12 cellular contexts compared by ENCODE assay signal in the genomic region with DNA sequence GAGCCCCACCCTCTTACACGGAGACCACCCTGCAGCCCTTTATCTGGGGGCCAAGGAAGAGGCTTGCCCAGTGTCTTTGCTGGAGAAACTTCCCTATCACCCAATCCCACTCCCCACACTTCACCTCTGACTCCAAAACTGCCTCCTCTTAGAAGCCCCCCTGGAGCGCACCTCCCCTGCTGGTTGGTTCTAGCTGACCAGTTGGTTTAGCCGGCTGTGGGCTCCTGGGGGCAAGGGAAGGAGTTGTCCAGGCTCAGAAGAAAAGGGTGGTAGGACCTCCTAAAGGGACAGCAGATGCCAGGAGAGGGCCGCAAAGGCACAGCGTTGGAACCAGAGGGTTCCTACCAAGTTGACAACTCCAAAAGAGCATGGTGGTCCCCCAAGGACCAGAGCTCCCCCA. TPM values are rescaled to one million over a fixed set of nuclear protein-coding genes. Genes with fewer than 3 reads are reported as not detected.
DNase-seq lines count a peak whose midpoint lies in the region; TF ChIP-seq lines count a peak whose summit lies in the region.
"Had no signal": no experiment of that assay in that cellular context is flagged by ENCODE, and none has a peak within 500 bp of the region (broad histone marks: within the 10 kb centered on the region; RNA-seq: fewer than 3 reads in every experiment).

No MANE protein-coding gene starts in this region.

- H2BK5ac ChIP-seq in trophoblast cell (ENCODE audit: low read depth, low read length, poor library complexity) = peak overlapping the region; percentile 16

- WGBS in trophoblast cell (ENCODE audit: extremely low coverage, insufficient coverage, insufficient read length) = no CpG with 5 or more reads among the region's 5 CpGs

- peak overlapping the region; percentile 22 for H3K14ac ChIP-seq in trophoblast cell (ENCODE audit: low read length)

- H2AFZ ChIP-seq in ACC112 (ENCODE audit: low read length, unreplicated experiment) (no peak overlapping the region), trophoblast cell (ENCODE audit: insufficient read depth, low read length, poor library complexity) (no peak overlapping the region)

- H3K27me3 ChIP-seq in ACC112 (ENCODE audit: insufficient read depth, low read length) (no peaks in the 10 kb centered on the region), trophoblast cell (ENCODE audit: insufficient read depth, low read length) (no peaks in the 10 kb centered on the region)

- H3K36me3 ChIP-seq in ACC112 (ENCODE audit: insufficient read depth, low read length) (no peaks in the 10 kb centered on the region), trophoblast cell (ENCODE audit: control insufficient read depth in 1 of 2, insufficient read depth in 2 of 2, low read length in 2 of 2) (peaks cover 21 to 23% of the 10 kb centered on the region in 2 experiments)

- H4K12ac ChIP-seq in trophoblast cell (ENCODE audit: low read depth, low read length) = no peak overlapping the region

- DNase-seq in fibroblast of villous mesenchyme (ENCODE audit: low read depth) (no peak), trophoblast cell (no peak), medulla oblongata (ENCODE audit: extremely low spot score) (no peak), AG08396 (ENCODE audit: low spot score) (no peak), NCI-H510A (lab: John Stamatoyannopoulos, UW) (no peak), NCI-H2107 treated with DMSO at 0.1 percent for 48 hours (lab: John Stamatoyannopoulos, UW; ENCODE audit: unreplicated experiment) (no peak)
- DNase-seq: NCI-H2081 treated with DMSO at 0.1 percent for 48 hours; stimulated activated CD4-positive, alpha-beta T cell treated with anti-CD3 and anti-CD28 coated beads, Interleukin-2, amount 100 ng/mL, for 48 hours had no signal

- H3K9me3 ChIP-seq in trophoblast cell (ENCODE audit: insufficient read depth, low read depth, low read length) = no peaks in the 10 kb centered on the region

- peak overlapping the region; percentile 98 for H3K4ac ChIP-seq in trophoblast cell (ENCODE audit: low read depth, low read length)

- no peak for TF ChIP-seq CTCF in VCaP (conservative IDR thresholded peaks at IDR 0.05)
- TF ChIP-seq CTCF in fibroblast of villous mesenchyme (IDR thresholded peaks at IDR 0.05; ENCODE audit: insufficient read depth, low read depth, low read length) = no peak

- H4K91ac ChIP-seq in trophoblast cell (ENCODE audit: low read depth, low read length) = peak overlapping the region; percentile 14

- H3K79me2 ChIP-seq in ACC112 (ENCODE audit: control insufficient read depth, insufficient read depth, low read length, unreplicated experiment) = peaks cover 86% of the 10 kb centered on the region
- H3K79me2 ChIP-seq in trophoblast cell (ENCODE audit: control insufficient read depth, insufficient read depth, low read length, poor library complexity) = peaks cover 77% of the 10 kb centered on the region

- no peak overlapping the region for H2BK12ac ChIP-seq in trophoblast cell (ENCODE audit: low read length)

- H3K23ac ChIP-seq in trophoblast cell (ENCODE audit: low read length) = no peak overlapping the region

- H2BK120ac ChIP-seq in trophoblast cell (ENCODE audit: insufficient read depth, low read length, poor library complexity) = peak overlapping the region; percentile 5

- no peak overlapping the region for H3K18ac ChIP-seq in trophoblast cell (ENCODE audit: low read length)

- H2AK5ac ChIP-seq in trophoblast cell (ENCODE audit: low read length) = no peak overlapping the region

- H3K27ac ChIP-seq in ACC112 (ENCODE audit: low read depth, low read length) (peak overlapping the region; percentile 98; the same call in 1 of the 2 replicates), VCaP (peak overlapping the region; percentile 87; the same call in 1 of the 2 replicates), trophoblast cell (ENCODE audit: low read depth, low read length) (peak overlapping the region; percentile 95)

- H3K4me2 ChIP-seq in trophoblast cell (ENCODE audit: low read length) = peak overlapping the region; percentile 64

- peak overlapping the region; percentile 89 for H3K4me3 ChIP-seq in ACC112 (ENCODE audit: low read depth, low read length)
- H3K4me3 ChIP-seq in fibroblast of villous mesenchyme (ENCODE audit: low read depth, low read length) = peak overlapping the region; percentile 85
- peak overlapping the region; percentile 89 for H3K4me3 ChIP-seq in trophoblast cell (ENCODE audit: low read depth, low read length)

- peak overlapping the region; percentile 86 for H3K9ac ChIP-seq in trophoblast cell (ENCODE audit: low read length)

- H3K79me1 ChIP-seq in trophoblast cell (ENCODE audit: low read length) = peaks cover 70% of the 10 kb centered on the region

- H3K4me1 ChIP-seq in ACC112 (ENCODE audit: control insufficient read depth, insufficient read depth, low read length, unreplicated experiment) (peaks cover 77% of the 10 kb centered on the region), trophoblast cell (ENCODE audit: control insufficient read depth in 1 of 2, insufficient read depth in 2 of 2, low read length in 2 of 2) (peaks cover 73 to 75% of the 10 kb centered on the region in 2 experiments)

- H4K8ac ChIP-seq in trophoblast cell (ENCODE audit: low read depth, low read length) = no peak overlapping the region

RNA-seq across cellular contexts. Expression of a gene that starts 2.0 kb away (rescaled TPM):
- 87.2 and 120 TPM in 2 replicates for total RNA-seq in fibroblast of villous mesenchyme
- polyA plus RNA-seq in trophoblast cell (2013) = 200 and 201 TPM in 2 replicates

RNA-seq across cellular contexts. Expression of a gene that starts 30.7 kb away (rescaled TPM):
- not detected in 2 replicates for total RNA-seq in fibroblast of villous mesenchyme
- 0.15 TPM in 1 of 2 replicates, not detected in the other for polyA plus RNA-seq in trophoblast cell (2013)
- total RNA-seq: cerebellum, SK-MEL-5 had no signal

RNA-seq across cellular contexts. Expression of a gene that starts 42.5 kb away (rescaled TPM):
- not detected in 2 replicates for total RNA-seq in fibroblast of villous mesenchyme
- polyA plus RNA-seq in trophoblast cell (2013) = 0.37 and 0.41 TPM in 2 replicates
- total RNA-seq: cerebellum, SK-MEL-5 had no signal
